In the genomic region with DNA sequence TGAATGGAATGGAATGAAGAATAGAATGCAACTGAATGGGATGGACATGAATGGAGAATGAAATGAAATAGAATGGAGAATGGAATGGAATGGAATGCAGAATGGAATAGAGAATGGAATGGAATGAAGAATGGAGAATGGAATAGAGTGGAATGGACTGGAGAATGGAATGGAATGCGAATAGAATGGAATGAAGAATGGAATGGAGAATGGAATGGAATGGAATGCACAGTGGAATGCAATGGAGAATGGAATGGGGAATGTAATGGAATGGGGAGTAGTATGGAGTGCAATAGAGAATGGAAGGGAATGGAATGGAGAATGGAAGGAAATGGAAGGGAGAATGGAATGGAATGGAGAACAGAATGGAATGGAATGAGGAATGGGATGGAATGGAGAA, we compare ENCODE assay signal across 19 cellular contexts.
DNase-seq lines count a peak whose midpoint lies in the region; ATAC-seq and TF ChIP-seq lines count a peak whose summit lies in the region.
"Had no signal": no experiment of that assay in that cellular context is flagged by ENCODE, and none has a peak within 500 bp of the region (broad histone marks: within the 10 kb centered on the region; RNA-seq: fewer than 3 reads in every experiment).

No MANE protein-coding gene starts in this region.

- intact Hi-C loops in testis (cut with DNase I; ENCODE audit: low total_unique reads): no loop called here

- 94 to 100% methylated on average over 1 of the region's 1 CpG for WGBS in endodermal cell (ENCODE audit: insufficient coverage in 1 of 2, insufficient read length in 1 of 2), 2 experiments
- 89 to 97% methylated on average over 1 of the region's 1 CpG for WGBS in testis, 2 donors

- H3K9me3 ChIP-seq in HUES48 (ENCODE audit: control insufficient read depth, insufficient read depth, low read length) (peaks cover 93% of the 10 kb centered on the region), endodermal cell (ENCODE audit: control insufficient read depth, low read length) (peaks cover 92% of the 10 kb centered on the region), testis (no peaks in the 10 kb centered on the region)

- no peak overlapping the region for H3K4me3 ChIP-seq in AG10803 (ENCODE audit: low read length)
- peak overlapping the region; percentile 29; the same call in 1 of the 2 replicates for H3K4me3 ChIP-seq in HUES48 (ENCODE audit: low read depth, low read length)
- peak overlapping the region; percentile 47 for H3K4me3 ChIP-seq in endodermal cell (ENCODE audit: low read length)
- H3K4me3 ChIP-seq in testis: no peak overlapping the region
- H3K4me3 ChIP-seq: A549 had no signal

- H3K27me3 Mint-ChIP-seq in endodermal cell (ENCODE audit: insufficient read depth) (no peaks in the 10 kb centered on the region), progenitor cell of endocrine pancreas (no peaks in the 10 kb centered on the region)
- H3K27me3 Mint-ChIP-seq: CD4-positive, alpha-beta memory T cell had no signal

- TF ChIP-seq CTCF in AG10803 (conservative IDR thresholded peaks at IDR 0.05; ENCODE audit: low read length) (no peak), endodermal cell (conservative IDR thresholded peaks at IDR 0.05) (no peak), testis (IDR thresholded peaks at IDR 0.05) (no peak), progenitor cell of endocrine pancreas (IDR thresholded peaks at IDR 0.05; ENCODE audit: unreplicated experiment) (no peak)

- H3K9me3 Mint-ChIP-seq in endodermal cell (no peaks in the 10 kb centered on the region), progenitor cell of endocrine pancreas (ENCODE audit: low read depth) (no peaks in the 10 kb centered on the region)
- H3K9me3 Mint-ChIP-seq: CD4-positive, alpha-beta memory T cell; H9; HFFc6 had no signal

- H3K4me1 Mint-ChIP-seq in endodermal cell: no peaks in the 10 kb centered on the region
- no peaks in the 10 kb centered on the region for H3K4me1 Mint-ChIP-seq in progenitor cell of endocrine pancreas (ENCODE audit: low read depth)
- H3K4me1 Mint-ChIP-seq: CD4-positive, alpha-beta memory T cell; H9 had no signal

- no peak for TF ChIP-seq POLR2A in testis (IDR thresholded peaks at IDR 0.05)

- no peak for ATAC-seq in HG02885 (IDR thresholded peaks at IDR 0.05; ENCODE audit: poor library complexity, unreplicated experiment)
- ATAC-seq: A549, HCT116 had no signal

- H3K27ac ChIP-seq in HUES48 (ENCODE audit: low read depth, low read length) (no peak overlapping the region), endodermal cell (ENCODE audit: low read depth, low read length) (no peak overlapping the region), testis (no peak overlapping the region)
- H3K27ac ChIP-seq: A549 had no signal

- peak; percentile 11 for DNase-seq in AG10803 (ENCODE audit: low read depth)
- DNase-seq in endodermal cell: no peak
- DNase-seq in testis: no peak
- DNase-seq in progenitor cell of endocrine pancreas (ENCODE audit: low spot score, unreplicated experiment): no peak
- DNase-seq: 8988T; ACHN; C1 segment of cervical spinal cord; Calu3; CD4-positive, alpha-beta memory T cell; COR-L47; DMS53; DMS79 treated with DMSO at 0.1 percent for 48 hours; GF-D8; H9; HFFc6 had no signal

- H3K27me3 ChIP-seq in HUES48 (ENCODE audit: control insufficient read depth, insufficient read depth, low read length) (no peaks in the 10 kb centered on the region), endodermal cell (ENCODE audit: control insufficient read depth, insufficient read depth, low read length, poor library complexity, severe bottlenecking) (no peaks in the 10 kb centered on the region), testis (no peaks in the 10 kb centered on the region)

- no peak overlapping the region for H3K27ac Mint-ChIP-seq in endodermal cell
- H3K27ac Mint-ChIP-seq in progenitor cell of endocrine pancreas: no peak overlapping the region
- H3K27ac Mint-ChIP-seq: CD4-positive, alpha-beta memory T cell; H9; HFFc6 had no signal

- no peak overlapping the region for H3K4me3 Mint-ChIP-seq in endodermal cell
- no peak overlapping the region for H3K4me3 Mint-ChIP-seq in progenitor cell of endocrine pancreas (ENCODE audit: low read depth)
- H3K4me3 Mint-ChIP-seq: CD4-positive, alpha-beta memory T cell; H9; HFFc6 had no signal

- H3K4me1 ChIP-seq in HUES48 (ENCODE audit: control insufficient read depth, insufficient read depth, low read length) (no peaks in the 10 kb centered on the region), endodermal cell (ENCODE audit: control insufficient read depth, insufficient read depth, low read length) (no peaks in the 10 kb centered on the region), testis (no peaks in the 10 kb centered on the region)
- H3K4me1 ChIP-seq: A549 had no signal

- H3K36me3 Mint-ChIP-seq in endodermal cell (ENCODE audit: low read depth): no peaks in the 10 kb centered on the region
- no peaks in the 10 kb centered on the region for H3K36me3 Mint-ChIP-seq in progenitor cell of endocrine pancreas (ENCODE audit: insufficient read depth)
- H3K36me3 Mint-ChIP-seq: CD4-positive, alpha-beta memory T cell had no signal

- H3K9ac ChIP-seq in HUES48 (ENCODE audit: low read depth, low read length) (no peak overlapping the region), endodermal cell (ENCODE audit: extremely low read depth, low read length, poor library complexity, severe bottlenecking) (no peak overlapping the region)

- peaks cover 31% of the 10 kb centered on the region for H3K36me3 ChIP-seq in HUES48 (ENCODE audit: control insufficient read depth, insufficient read depth, low read length)
- H3K36me3 ChIP-seq in endodermal cell (ENCODE audit: control insufficient read depth, insufficient read depth, low read length): peaks cover 64% of the 10 kb centered on the region
- H3K36me3 ChIP-seq in testis (ENCODE audit: low read depth, missing control alignments): no peaks in the 10 kb centered on the region

Comparison
In these comparisons a context has a peak if more than half of its experiments do, and no peak if none do; other contexts are left out.
1. H3K4me3 ChIP-seq: peak in HUES48 (single experiment) and endodermal cell (single experiment); none in AG10803 (single experiment) and testis (0 of 2).